8 cellular contexts compared by ENCODE assay signal in genomic region chr1:221045842-221046831, GRCh38.
DNase-seq lines count a peak whose midpoint lies in the region; ATAC-seq and TF ChIP-seq lines count a peak whose summit lies in the region.

No MANE protein-coding gene starts in this region.

- H3K4me3 ChIP-seq in fibroblast of pulmonary artery (replicated peaks; ENCODE audit: low read depth, low read length) (no peak overlapping the region), tibial nerve (no peak overlapping the region), adrenal gland (no peak overlapping the region)

- H3K36me3 Mint-ChIP-seq in activated T-helper 1 cell treated with anti-CD3 and anti-CD28 coated beads, Interleukin-12 subunit alpha, Interleukin-12 subunit beta, Interleukin-2, Interleukin-4 antibody, amounts not matched to agents 30 ng/mL and 10 ng/mL and 1 ng/mL, durations not matched to agents 14 hours and 24 hours and 36 hours (ENCODE audit: low read depth) = peaks cover 1% of the 10 kb centered on the region

- H3K9me3 ChIP-seq in tibial nerve (peaks cover 0 to 16% (median 0%) of the 10 kb centered on the region in 4 donors), adrenal gland (replicated peaks in 1 of 3) (no peaks in the 10 kb centered on the region)

- H3K9me3 Mint-ChIP-seq in activated T-helper 1 cell treated with anti-CD3 and anti-CD28 coated beads, Interleukin-12 subunit alpha, Interleukin-12 subunit beta, Interleukin-2, Interleukin-4 antibody, amounts not matched to agents 30 ng/mL and 10 ng/mL and 1 ng/mL, durations not matched to agents 14 hours and 24 hours and 36 hours = peaks cover 16% of the 10 kb centered on the region

- peaks cover 2% of the 10 kb centered on the region for H3K27me3 Mint-ChIP-seq in activated T-helper 1 cell treated with anti-CD3 and anti-CD28 coated beads, Interleukin-12 subunit alpha, Interleukin-12 subunit beta, Interleukin-2, Interleukin-4 antibody, amounts not matched to agents 30 ng/mL and 10 ng/mL and 1 ng/mL, durations not matched to agents 14 hours and 24 hours and 36 hours (ENCODE audit: insufficient read depth)

- no peaks in the 10 kb centered on the region for H3K36me3 ChIP-seq in tibial nerve
- no peaks in the 10 kb centered on the region for H3K36me3 ChIP-seq in adrenal gland (replicated peaks in 1 of 2)

- ATAC-seq in GM18498 (IDR thresholded peaks at IDR 0.05; ENCODE audit: unreplicated experiment) = peak; percentile 97

- WGBS in tibial nerve, 2 donors = 74 to 77% methylated on average over 5 of the region's 5 CpGs
- 57 to 69% (median 58%) methylated on average over 5 of the region's 5 CpGs for WGBS in adrenal gland, 4 donors

- H3K27ac Mint-ChIP-seq in activated T-helper 1 cell treated with anti-CD3 and anti-CD28 coated beads, Interleukin-12 subunit alpha, Interleukin-12 subunit beta, Interleukin-2, Interleukin-4 antibody, amounts not matched to agents 30 ng/mL and 10 ng/mL and 1 ng/mL, durations not matched to agents 14 hours and 24 hours and 36 hours = no peak overlapping the region

- peaks cover 9% of the 10 kb centered on the region for H3K4me1 Mint-ChIP-seq in activated T-helper 1 cell treated with anti-CD3 and anti-CD28 coated beads, Interleukin-12 subunit alpha, Interleukin-12 subunit beta, Interleukin-2, Interleukin-4 antibody, amounts not matched to agents 30 ng/mL and 10 ng/mL and 1 ng/mL, durations not matched to agents 14 hours and 24 hours and 36 hours (ENCODE audit: low read depth)

- H3K4me3 Mint-ChIP-seq in activated T-helper 1 cell treated with anti-CD3 and anti-CD28 coated beads, Interleukin-12 subunit alpha, Interleukin-12 subunit beta, Interleukin-2, Interleukin-4 antibody, amounts not matched to agents 30 ng/mL and 10 ng/mL and 1 ng/mL, durations not matched to agents 14 hours and 24 hours and 36 hours = no peak overlapping the region

- H3K27ac ChIP-seq in tibial nerve (peak overlapping the region in 1 of 4 donors; percentile 50), adrenal gland (peak overlapping the region in 1 of 5 donors; percentile 1)

- no peak for TF ChIP-seq CTCF in fibroblast of pulmonary artery (IDR thresholded peaks at IDR 0.05; ENCODE audit: low read length, missing control alignments)
- no peak for TF ChIP-seq CTCF in tibial nerve (IDR thresholded peaks at IDR 0.05)
- no peak for TF ChIP-seq CTCF in adrenal gland (IDR thresholded peaks at IDR 0.05)

- intact Hi-C loops in adrenal gland (cut with DNase I) = no loop called here
- intact Hi-C loops in activated T-helper 1 cell treated with anti-CD3 and anti-CD28 coated beads, Interleukin-12 subunit alpha, Interleukin-12 subunit beta, Interleukin-2, Interleukin-4 antibody, amounts not matched to agents 30 ng/mL and 10 ng/mL and 1 ng/mL, durations not matched to agents 14 hours and 24 hours and 36 hours (cut with micrococcal nuclease) = no loop called here

- no peaks in the 10 kb centered on the region for H3K27me3 ChIP-seq in tibial nerve
- H3K27me3 ChIP-seq in adrenal gland = no peaks in the 10 kb centered on the region

- TF ChIP-seq POLR2A in tibial nerve (IDR thresholded peaks at IDR 0.05) (no peak), adrenal gland (IDR thresholded peaks at IDR 0.05) (no peak)

- DNase-seq in H4 (ENCODE audit: low spot score) (peak; percentile 56), M059J (ENCODE audit: low read depth) (peak; percentile 69), fibroblast of pulmonary artery (ENCODE audit: low read depth) (peak; percentile 28), DMS153 (lab: John Stamatoyannopoulos, UW) (no peak), tibial nerve (ENCODE audit: low spot score in 2 of 2) (no peak), adrenal gland (no peak)
- DNase-seq in activated T-helper 1 cell treated with anti-CD3 and anti-CD28 coated beads, Interleukin-12 subunit alpha, Interleukin-12 subunit beta, Interleukin-2, Interleukin-4 antibody, amounts not matched to agents 30 ng/mL and 10 ng/mL and 1 ng/mL, durations not matched to agents 14 hours and 24 hours and 36 hours (ENCODE audit: low spot score) = no peak

- peaks cover 0 to 4% (median 0%) of the 10 kb centered on the region in 4 donors for H3K4me1 ChIP-seq in tibial nerve
- H3K4me1 ChIP-seq in adrenal gland (replicated peaks in 1 of 2) = no peaks in the 10 kb centered on the region

- TF ChIP-seq EP300 in tibial nerve (IDR thresholded peaks at IDR 0.05) = peak in 1 of 2 donors; percentile 44

Comparison
In these comparisons a context has a peak if more than half of its experiments do, and no peak if none do; other contexts are left out.
1. DNase-seq: peak in H4 (single experiment), M059J (single experiment) and fibroblast of pulmonary artery (single experiment); none in DMS153 (single experiment), tibial nerve (0 of 2), adrenal gland (0 of 7) and activated T-helper 1 cell treated with anti-CD3 and anti-CD28 coated beads, Interleukin-12 subunit alpha, Interleukin-12 subunit beta, Interleukin-2, Interleukin-4 antibody, amounts not matched to agents 30 ng/mL and 10 ng/mL and 1 ng/mL, durations not matched to agents 14 hours and 24 hours and 36 hours (single experiment).